ENCODE assay signal across 25 cellular contexts in the genomic region with DNA sequence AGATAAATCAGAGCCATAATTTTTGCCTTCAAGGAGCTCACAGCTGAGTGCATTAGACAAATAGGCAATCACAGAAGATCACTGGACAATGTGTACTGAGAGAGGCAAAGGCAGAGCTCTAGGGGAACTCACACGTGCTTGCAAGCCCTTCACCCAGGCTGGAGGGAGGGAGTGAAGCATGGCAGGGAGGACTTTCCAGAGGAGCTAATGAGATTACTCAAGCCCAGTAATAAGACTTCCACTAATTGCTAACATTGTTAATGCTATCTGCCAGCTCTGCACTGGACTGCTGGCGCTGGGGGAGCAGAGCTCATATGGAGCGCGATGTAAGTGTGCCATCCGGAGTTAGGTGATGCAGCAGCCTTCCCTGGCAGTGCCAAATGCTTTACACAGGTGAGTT.
DNase-seq lines count a peak whose midpoint lies in the region; ATAC-seq and TF ChIP-seq lines count a peak whose summit lies in the region.
"Had no signal": no experiment of that assay in that cellular context is flagged by ENCODE, and none has a peak within 500 bp of the region (broad histone marks: within the 10 kb centered on the region; RNA-seq: fewer than 3 reads in every experiment).

No MANE protein-coding gene starts in this region.

- no peak overlapping the region for H2BK5ac ChIP-seq in trophoblast cell (ENCODE audit: low read depth, low read length, poor library complexity)

- no peak for TF ChIP-seq CTCF in WTC11 (IDR thresholded peaks at IDR 0.05)
- no peak for TF ChIP-seq CTCF in PC-9 (conservative IDR thresholded peaks at IDR 0.05)

- H3K27me3 Mint-ChIP-seq in WTC11 (ENCODE audit: low read depth) (peaks cover 26% of the 10 kb centered on the region), T-cell (peaks cover 4 to 11% of the 10 kb centered on the region in 2 donors)

- H3K4me3 Mint-ChIP-seq in WTC11 (peak overlapping the region; percentile 76), T-cell (no peak overlapping the region)
- H3K4me3 Mint-ChIP-seq: CD4-positive, alpha-beta T cell; T-helper 1 cell treated with Interleukin-12 subunit alpha and Interleukin-12 subunit beta and Interleukin-4 antibody, amounts not matched to agents 30 μg/mL and 1 μg/mL, for 36 hours had no signal

- H2AFZ ChIP-seq in trophoblast cell (ENCODE audit: insufficient read depth, low read length, poor library complexity) (no peak overlapping the region), PC-9 (no peak overlapping the region)

- H3K9me3 ChIP-seq in HUES64 (ENCODE audit: insufficient read depth, low read depth, low read length): no peaks in the 10 kb centered on the region
- H3K9me3 ChIP-seq in trophoblast cell (ENCODE audit: insufficient read depth, low read depth, low read length): no peaks in the 10 kb centered on the region
- no peaks in the 10 kb centered on the region for H3K9me3 ChIP-seq in PC-9 (ENCODE audit: insufficient read depth, low read depth)
- H3K9me3 ChIP-seq: BLaER1 had no signal

- no peak overlapping the region for H2BK12ac ChIP-seq in trophoblast cell (ENCODE audit: low read length)

- H3F3A ChIP-seq in PC-9 (ENCODE audit: insufficient read depth, low read depth): no peaks in the 10 kb centered on the region

- H3K14ac ChIP-seq in trophoblast cell (ENCODE audit: low read length): no peak overlapping the region

- H3K27ac ChIP-seq in HUES64 (ENCODE audit: low read depth, low read length) (no peak overlapping the region), trophoblast cell (ENCODE audit: low read depth, low read length) (no peak overlapping the region), PC-9 (no peak overlapping the region)
- H3K27ac ChIP-seq: 22Rv1, BLaER1 had no signal

- H4K12ac ChIP-seq in trophoblast cell (ENCODE audit: low read depth, low read length): no peak overlapping the region

- no peaks in the 10 kb centered on the region for H3K79me1 ChIP-seq in trophoblast cell (ENCODE audit: low read length)

- H3K4ac ChIP-seq in trophoblast cell (ENCODE audit: low read depth, low read length): no peak overlapping the region

- CTCF ChIA-PET in WTC11 (lab: Charles Lee) (interaction anchor here (1.4 kb wide), 1 partner anchor 181 kb away, joined by 5 read pairs; no protein-coding TSS in a partner anchor), PC-9 (lab: Charles Lee) (no interaction called here), T-cell (lab: Charles Lee) (no interaction called here)

- no TSS peak for BruUV-seq in PC-9 (replicated peaks; lab: Mats Ljungman, UMichigan)

- 84% methylated on average over 5 of the region's 5 CpGs for WGBS in HUES64
- no CpG with 5 or more reads among the region's 5 CpGs for WGBS in trophoblast cell (ENCODE audit: extremely low coverage, insufficient coverage, insufficient read length)

- H2AK5ac ChIP-seq in trophoblast cell (ENCODE audit: low read length): no peak overlapping the region

- H2BK120ac ChIP-seq in trophoblast cell (ENCODE audit: insufficient read depth, low read length, poor library complexity): no peak overlapping the region

- no peaks in the 10 kb centered on the region for H3K9me2 ChIP-seq in PC-9 (ENCODE audit: insufficient read depth)

- H3K36me3 Mint-ChIP-seq in WTC11 (no peaks in the 10 kb centered on the region; the same call in 1 of the 2 replicates), T-cell (no peaks in the 10 kb centered on the region)

- intact Hi-C loops in PC-9 (cut with micrococcal nuclease; ENCODE audit: unreplicated experiment): no loop called here

- peak; percentile 7 for DNase-seq in NCI-H1105 treated with DMSO at 0.1 percent for 48 hours (lab: John Stamatoyannopoulos, UW)
- no peak for DNase-seq in NCI-H1105 (lab: John Stamatoyannopoulos, UW)
- DNase-seq in WTC11 (ENCODE audit: low spot score): no peak
- no peak for DNase-seq in trophoblast cell
- no peak for DNase-seq in PC-9
- no peak for DNase-seq in H4 (ENCODE audit: low spot score)
- DNase-seq in T-cell: no peak
- DNase-seq: ACHN; CD4-positive, alpha-beta T cell; COR-L47; DMS 273 treated with DMSO at 0.1 percent for 48 hours; DND-41; GOT3; Kasumi-1; NCI-H1436 treated with DMSO at 0.1 percent for 48 hours; NCI-H1930; NCI-H2171; NCI-H345; NCI-H524; NK-92 treated with Interleukin-12 subunit alpha and Interleukin-12 subunit beta, amount 100 ng/mL, for 24 hours had no signal

- no peak overlapping the region for H3K23ac ChIP-seq in trophoblast cell (ENCODE audit: low read length)

- POLR2A ChIA-PET in WTC11 (lab: Charles Lee) (no interaction called here), PC-9 (lab: Charles Lee; ENCODE audit: unreplicated experiment) (no interaction called here), T-cell (lab: Charles Lee) (no interaction called here)

- no peaks in the 10 kb centered on the region for H4K20me1 ChIP-seq in PC-9 (ENCODE audit: insufficient read depth)
- H4K20me1 ChIP-seq: BLaER1 had no signal

- peaks cover 6% of the 10 kb centered on the region; the same call in 1 of the 2 replicates for H3K4me1 ChIP-seq in HUES64 (ENCODE audit: insufficient read depth, low read length)
- H3K4me1 ChIP-seq in trophoblast cell (ENCODE audit: control insufficient read depth in 1 of 2, insufficient read depth in 2 of 2, low read length in 2 of 2): no peaks in the 10 kb centered on the region
- no peaks in the 10 kb centered on the region for H3K4me1 ChIP-seq in PC-9 (replicated peaks; ENCODE audit: insufficient read depth)

- no peak overlapping the region for H4K8ac ChIP-seq in trophoblast cell (ENCODE audit: low read depth, low read length)

- H3K4me2 ChIP-seq in trophoblast cell (ENCODE audit: low read length) (no peak overlapping the region), PC-9 (no peak overlapping the region)

- no peak overlapping the region for H3K18ac ChIP-seq in trophoblast cell (ENCODE audit: low read length)

- H3K79me2 ChIP-seq in trophoblast cell (ENCODE audit: control insufficient read depth, insufficient read depth, low read length, poor library complexity) (no peaks in the 10 kb centered on the region), PC-9 (ENCODE audit: low read depth) (no peaks in the 10 kb centered on the region)

- H3K4me1 Mint-ChIP-seq in WTC11 (peaks cover 22% of the 10 kb centered on the region), T-cell (no peaks in the 10 kb centered on the region)

- no peak overlapping the region for H4K91ac ChIP-seq in trophoblast cell (ENCODE audit: low read depth, low read length)

- H3K9me3 Mint-ChIP-seq in WTC11 (peaks cover 4% of the 10 kb centered on the region; the same call in 1 of the 2 replicates), T-cell (peaks cover 0 to 6% (median 2%) of the 10 kb centered on the region in 3 donors)
- H3K9me3 Mint-ChIP-seq: CD4-positive, alpha-beta T cell had no signal

- H3K9ac ChIP-seq in HUES64 (ENCODE audit: low read depth, low read length): no peak overlapping the region
- H3K9ac ChIP-seq in trophoblast cell (ENCODE audit: low read length): no peak overlapping the region
- H3K9ac ChIP-seq: BLaER1 had no signal

- H3K4me3 ChIP-seq in HUES64 (ENCODE audit: low read length) (peak overlapping the region; percentile 70), trophoblast cell (ENCODE audit: low read depth, low read length) (peak overlapping the region; percentile 1), PC-9 (no peak overlapping the region)
- H3K4me3 ChIP-seq: BLaER1 had no signal

- H3K27me3 ChIP-seq in HUES64 (ENCODE audit: insufficient read depth, low read length): peaks cover 15% of the 10 kb centered on the region
- no peaks in the 10 kb centered on the region for H3K27me3 ChIP-seq in trophoblast cell (ENCODE audit: insufficient read depth, low read length)
- peaks cover 3% of the 10 kb centered on the region; the same call in 1 of the 2 replicates for H3K27me3 ChIP-seq in PC-9 (ENCODE audit: insufficient read depth, low read depth)
- H3K27me3 ChIP-seq: BLaER1 had no signal

- H3K27ac Mint-ChIP-seq in WTC11: no peak overlapping the region
- no peak overlapping the region for H3K27ac Mint-ChIP-seq in T-cell
- H3K27ac Mint-ChIP-seq: CD4-positive, alpha-beta T cell; T-helper 1 cell treated with Interleukin-12 subunit alpha and Interleukin-12 subunit beta and Interleukin-4 antibody, amounts not matched to agents 30 μg/mL and 1 μg/mL, for 36 hours had no signal

- H3K36me3 ChIP-seq in HUES64 (ENCODE audit: insufficient read depth, low read length) (no peaks in the 10 kb centered on the region), trophoblast cell (ENCODE audit: control insufficient read depth in 1 of 2, insufficient read depth in 2 of 2, low read length in 2 of 2) (no peaks in the 10 kb centered on the region), PC-9 (ENCODE audit: low read depth) (no peaks in the 10 kb centered on the region)
- H3K36me3 ChIP-seq: BLaER1 had no signal

- ATAC-seq in WTC11 (no peak), T-cell (replicated peaks in 1 of 4) (no peak)
- ATAC-seq: Panc1 had no signal

TF ChIP-seq in WTC11, 78 proteins besides CTCF, POLR2A, EP300 and RAD21 (continues in another document):
- TF ChIP-seq ZNF263 (CRISPR knock-in tag; IDR thresholded peaks at IDR 0.05; ENCODE audit: low read depth): no peak
- TF ChIP-seq NR1H2 (CRISPR knock-in tag; IDR thresholded peaks at IDR 0.05): no peak
- no peak for TF ChIP-seq KAT7 (CRISPR knock-in tag; IDR thresholded peaks at IDR 0.05; ENCODE audit: borderline replicate concordance)
- no peak for TF ChIP-seq TCF7 (CRISPR knock-in tag; IDR thresholded peaks at IDR 0.05; ENCODE audit: low read depth)
- TF ChIP-seq CREM (CRISPR knock-in tag; IDR thresholded peaks at IDR 0.05): no peak
- no peak for TF ChIP-seq ZNF121 (CRISPR knock-in tag; IDR thresholded peaks at IDR 0.05)
- TF ChIP-seq OVOL2 (CRISPR knock-in tag; IDR thresholded peaks at IDR 0.05; ENCODE audit: borderline replicate concordance): no peak
- TF ChIP-seq RELA (CRISPR knock-in tag; IDR thresholded peaks at IDR 0.05; ENCODE audit: borderline replicate concordance): no peak
- TF ChIP-seq, protein P1, sequence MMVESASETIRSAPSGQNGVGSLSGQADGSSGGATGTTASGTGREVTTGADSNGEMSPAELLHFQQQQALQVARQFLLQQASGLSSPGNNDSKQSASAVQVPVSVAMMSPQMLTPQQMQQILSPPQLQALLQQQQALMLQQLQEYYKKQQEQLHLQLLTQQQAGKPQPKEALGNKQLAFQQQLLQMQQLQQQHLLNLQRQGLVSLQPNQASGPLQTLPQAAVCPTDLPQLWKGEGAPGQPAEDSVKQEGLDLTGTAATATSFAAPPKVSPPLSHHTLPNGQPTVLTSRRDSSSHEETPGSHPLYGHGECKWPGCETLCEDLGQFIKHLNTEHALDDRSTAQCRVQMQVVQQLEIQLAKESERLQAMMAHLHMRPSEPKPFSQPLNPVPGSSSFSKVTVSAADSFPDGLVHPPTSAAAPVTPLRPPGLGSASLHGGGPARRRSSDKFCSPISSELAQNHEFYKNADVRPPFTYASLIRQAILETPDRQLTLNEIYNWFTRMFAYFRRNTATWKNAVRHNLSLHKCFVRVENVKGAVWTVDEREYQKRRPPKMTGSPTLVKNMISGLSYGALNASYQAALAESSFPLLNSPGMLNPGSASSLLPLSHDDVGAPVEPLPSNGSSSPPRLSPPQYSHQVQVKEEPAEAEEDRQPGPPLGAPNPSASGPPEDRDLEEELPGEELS (CRISPR knock-in tag; IDR thresholded peaks at IDR 0.05): no peak
